In the genomic region with DNA sequence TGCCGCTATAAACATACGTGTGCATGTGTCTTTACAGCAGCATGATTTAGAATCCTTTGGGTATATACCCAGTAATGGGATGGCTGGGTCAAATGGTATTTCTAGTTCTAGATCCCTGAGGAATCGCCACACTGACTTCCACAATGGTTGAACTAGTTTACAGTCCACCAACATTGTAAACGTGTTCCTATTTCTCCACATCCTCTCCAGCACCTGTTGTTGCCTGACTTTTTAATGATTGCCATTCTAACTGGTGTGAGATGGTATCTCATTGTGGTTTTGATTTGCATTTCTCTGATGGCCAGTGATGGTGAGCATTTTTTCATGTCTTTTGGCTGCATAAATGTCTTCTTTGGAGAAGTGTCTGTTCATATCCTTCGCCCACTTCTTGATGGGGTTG, we compare ENCODE assay signal across 2 cellular contexts.
DNase-seq lines count a peak whose midpoint lies in the region; ATAC-seq and TF ChIP-seq lines count a peak whose summit lies in the region.
"Not testable (repeated sequence)": the region's sequence is repeated elsewhere in the genome, so short reads cannot be mapped to it uniquely, and the experiment has no call there.

No MANE protein-coding gene starts in this region.

- intact Hi-C loops in Panc1 (cut with micrococcal nuclease; ENCODE audit: unreplicated experiment): not testable (repeated sequence)

- ATAC-seq in Panc1: not testable (repeated sequence)

- TSS peak; percentile 53 for BruUV-seq in Panc1 (replicated peaks; lab: Mats Ljungman, UMichigan)

- not testable (repeated sequence) for H3K27me3 ChIP-seq in Panc1 (ENCODE audit: control insufficient read depth, insufficient read depth, low read length)

- CTCF ChIA-PET in HEK293 (lab: Yijun Ruan, JAX): interaction anchor here (1.3 kb wide), 1 partner anchor 259 kb away, joined by 7 read pairs; no protein-coding TSS in a partner anchor
- CTCF ChIA-PET in Panc1 (lab: Charles Lee): not testable (repeated sequence)

- not testable (repeated sequence) for H3K36me3 ChIP-seq in HEK293 (ENCODE audit: control insufficient read depth in 2 of 2, insufficient read depth in 1 of 2, low read length in 2 of 2); Panc1 (ENCODE audit: control insufficient read depth, insufficient read depth, low read length)

- H3K9me3 ChIP-seq in HEK293 (ENCODE audit: control insufficient read depth, insufficient read depth, low read depth, low read length); Panc1 (ENCODE audit: control insufficient read depth, insufficient read depth, low read depth, low read length): not testable (repeated sequence)

- not testable (repeated sequence) for H3K4me1 ChIP-seq in HEK293 (ENCODE audit: control insufficient read depth, insufficient read depth, low read length); Panc1 (ENCODE audit: control insufficient read depth, insufficient read depth, low read length)

- in situ Hi-C loops in Panc1 (cut with HindIII; ENCODE audit: low pct_unique_long_range_greater_than_20kb, low sequenced_read_pairs): not testable (repeated sequence)

- DNase-seq in Panc1 (ENCODE audit: low read depth, low spot score): not testable (repeated sequence)

- H3K4me3 ChIP-seq in HEK293 (ENCODE audit: low read depth, low read length); Panc1 (ENCODE audit: low read depth in 2 of 2, low read length in 2 of 2): not testable (repeated sequence)

- not testable (repeated sequence) for H3K27ac ChIP-seq in HEK293 (ENCODE audit: extremely low read depth, low read depth, low read length); Panc1 (ENCODE audit: low read length)

- TF ChIP-seq CTCF in HEK293 (tag by site-specific recombination; IDR thresholded peaks at IDR 0.05); Panc1 (IDR thresholded peaks at IDR 0.05): not testable (repeated sequence)

- POLR2A ChIA-PET in HEK293 (lab: Yijun Ruan, JAX); Panc1 (lab: Charles Lee): not testable (repeated sequence)

TF ChIP-seq in HEK293, 187 proteins besides CTCF, POLR2A, EP300 and RAD21:
- peak; percentile 92 for TF ChIP-seq ZNF184 (tag by site-specific recombination; IDR thresholded peaks at IDR 0.05)
- 0 out of 2 replicates have a peak, but pooled peaks have one; percentile 10 for TF ChIP-seq SCRT2 (tag by site-specific recombination; IDR thresholded peaks at IDR 0.05)
